In genomic region chr12:643478-644292, GRCh38 we compare ENCODE assay signal across 8 cellular contexts. TPM values are rescaled to one million over a fixed set of nuclear protein-coding genes. Genes with fewer than 3 reads are reported as not detected.
DNase-seq lines count a peak whose midpoint lies in the region; ATAC-seq and TF ChIP-seq lines count a peak whose summit lies in the region.

No MANE protein-coding gene starts in this region.

- POLR2A ChIA-PET in CD8-positive, alpha-beta memory T cell (lab: Charles Lee), result interaction anchor here (0.6 to 2.6 kb wide), 4 partner anchors 27 to 108 kb away, joined by 4 to 39 read pairs (median 6); partner anchors contain the start of gene WNK1
- POLR2A ChIA-PET in HCT116 (lab: Charles Lee), result interaction anchor here (1.4 kb wide), 1 partner anchor 107 kb away, joined by 3 read pairs; no protein-coding TSS in a partner anchor
- POLR2A ChIA-PET in activated CD8-positive, alpha-beta T cell treated with anti-CD3 and anti-CD28 coated beads for 36 hours (lab: Charles Lee), result interaction anchor here (1.1 to 3.4 kb wide), 4 partner anchors 13 to 108 kb away, joined by 4 to 24 read pairs (median 6); no protein-coding TSS in a partner anchor

- peak in 2 of 5 donors; percentile 22 to 53 for DNase-seq in CD8-positive, alpha-beta memory T cell
- DNase-seq in HCT116 (ENCODE audit: low read depth, low spot score) (no peak), heart left ventricle (peak in 4 of 5 donors; percentile 41 to 56 (median 56)), putamen (ENCODE audit: low spot score) (no peak)
- DNase-seq in activated CD8-positive, alpha-beta T cell treated with anti-CD3 and anti-CD28 coated beads for 36 hours, result peak; percentile 40

- no peaks in the 10 kb centered on the region for H3K27me3 ChIP-seq in CD8-positive, alpha-beta memory T cell (ENCODE audit: insufficient read depth, low read length, poor library complexity, severe bottlenecking)
- H3K27me3 ChIP-seq in HCT116 (ENCODE audit: insufficient read depth, low read length) (no peaks in the 10 kb centered on the region), heart left ventricle (no peaks in the 10 kb centered on the region), skeletal muscle tissue (ENCODE audit: control insufficient read depth in 3 of 3, insufficient read depth in 3 of 3, low read length in 3 of 3) (no peaks in the 10 kb centered on the region)

- intact Hi-C loops in HCT116 (cut with micrococcal nuclease), result loop anchor here (5.0 kb wide), 1 partner anchor 109 kb away; the partner anchor contains the start of gene WNK1
- intact Hi-C loops in activated CD8-positive, alpha-beta T cell treated with anti-CD3 and anti-CD28 coated beads for 36 hours (cut with micrococcal nuclease), result no loop called here
- intact Hi-C loops in heart left ventricle (cut with DNase I), result loop anchor here (2.0 to 10.0 kb wide), 16 partner anchors 13 to 171 kb away; partner anchors contain the start of gene WNK1 (in 3 of the 10)

- CTCF ChIA-PET in CD8-positive, alpha-beta memory T cell (lab: Charles Lee), result interaction anchor here (0.6 to 4.6 kb wide), 3 partner anchors 109 to 170 kb away, joined by 3 to 41 read pairs (median 5); partner anchors contain the start of gene WNK1
- CTCF ChIA-PET in HCT116 (lab: Charles Lee), result no interaction called here
- CTCF ChIA-PET in activated CD8-positive, alpha-beta T cell treated with anti-CD3 and anti-CD28 coated beads for 36 hours (lab: Charles Lee), result interaction anchor here (0.8 to 3.4 kb wide), 9 partner anchors 17 to 168 kb away, joined by 3 to 18 read pairs (median 3); partner anchors contain the start of gene NINJ2

- peak overlapping the region; percentile 92 for H3K4me3 ChIP-seq in CD8-positive, alpha-beta memory T cell (ENCODE audit: low read length)
- H3K4me3 ChIP-seq in HCT116 (replicated peaks in 1 of 2; ENCODE audit: low read depth in 1 of 2, low read length in 2 of 2), result peak overlapping the region in 1 of 2 experiments; percentile 55; a peak in 3 of 4 replicates
- H3K4me3 ChIP-seq in heart left ventricle, result peak overlapping the region; percentile 43 to 86 (median 74)
- peak overlapping the region; percentile 76 to 84 (median 80) for H3K4me3 ChIP-seq in skeletal muscle tissue (ENCODE audit: low read length in 3 of 3)

- TF ChIP-seq POLR2A in HCT116 (IDR thresholded peaks at IDR 0.05; ENCODE audit: borderline replicate concordance, extremely low read depth, insufficient read depth, insufficient read length) (no peak), heart left ventricle (IDR thresholded peaks at IDR 0.05) (no peak)

- H3K9ac ChIP-seq in HCT116 (ENCODE audit: low read length) (peak overlapping the region; percentile 68), skeletal muscle tissue (ENCODE audit: low read depth in 1 of 3, low read length in 3 of 3) (peak overlapping the region; percentile 81 to 95 (median 92))

- H3K27ac ChIP-seq in CD8-positive, alpha-beta memory T cell (ENCODE audit: low read depth, low read length), result peak overlapping the region; percentile 83
- peak overlapping the region; percentile 61 for H3K27ac ChIP-seq in HCT116 (ENCODE audit: low read depth, low read length)
- H3K27ac ChIP-seq in heart left ventricle, result peak overlapping the region; percentile 93 to 100 (median 99)
- peak overlapping the region; percentile 96 for H3K27ac ChIP-seq in skeletal muscle tissue (ENCODE audit: low read depth, low read length)

- H3K4me1 Mint-ChIP-seq in CD8-positive, alpha-beta memory T cell, result peaks cover 42 to 59% (median 50%) of the 10 kb centered on the region in 3 donors
- peaks cover 56% of the 10 kb centered on the region for H3K4me1 Mint-ChIP-seq in activated CD8-positive, alpha-beta T cell treated with anti-CD3 and anti-CD28 coated beads for 36 hours (ENCODE audit: low read depth)

- H3K4me2 ChIP-seq in HCT116 (ENCODE audit: low read length), result peak overlapping the region; percentile 76

- RAD21 ChIA-PET in HCT116 (lab: Charles Lee; ENCODE audit: low non-redundant PET in 1 of 2, low total read pairs in 2 of 2, uncharacterized antibody in 2 of 2, unreplicated experiment in 2 of 2), result no interaction called here

- peaks cover 0 to 2% of the 10 kb centered on the region in 2 donors for H3K27me3 Mint-ChIP-seq in CD8-positive, alpha-beta memory T cell
- no peaks in the 10 kb centered on the region for H3K27me3 Mint-ChIP-seq in activated CD8-positive, alpha-beta T cell treated with anti-CD3 and anti-CD28 coated beads for 36 hours

- no peaks in the 10 kb centered on the region for H3K9me3 Mint-ChIP-seq in CD8-positive, alpha-beta memory T cell
- no peaks in the 10 kb centered on the region for H3K9me3 Mint-ChIP-seq in activated CD8-positive, alpha-beta T cell treated with anti-CD3 and anti-CD28 coated beads for 36 hours

- TF ChIP-seq RAD21 in HCT116 (IDR thresholded peaks at IDR 0.05; ENCODE audit: low read depth), result no peak; the same call in 1 of the 2 replicates

- H3K4me1 ChIP-seq in CD8-positive, alpha-beta memory T cell (ENCODE audit: insufficient read depth, low read length), result peaks cover 42% of the 10 kb centered on the region
- H3K4me1 ChIP-seq in HCT116 (ENCODE audit: control insufficient read depth in 1 of 2, insufficient read depth in 2 of 2, low read length in 2 of 2), result peaks cover 10 to 47% of the 10 kb centered on the region in 2 experiments
- H3K4me1 ChIP-seq in heart left ventricle, result peaks cover 7 to 83% (median 54%) of the 10 kb centered on the region in 12 donors
- H3K4me1 ChIP-seq in skeletal muscle tissue (ENCODE audit: control insufficient read depth in 3 of 3, insufficient read depth in 3 of 3, low read length in 3 of 3), result peaks cover 56 to 62% (median 56%) of the 10 kb centered on the region in 3 donors

- H4K20me1 ChIP-seq in HCT116 (ENCODE audit: insufficient read depth), result no peaks in the 10 kb centered on the region

- H2AFZ ChIP-seq in HCT116 (ENCODE audit: low read depth, low read length, poor library complexity, severe bottlenecking), result no peak overlapping the region

- H3K36me3 ChIP-seq in CD8-positive, alpha-beta memory T cell (ENCODE audit: insufficient read depth, low read length), result no peaks in the 10 kb centered on the region
- no peaks in the 10 kb centered on the region for H3K36me3 ChIP-seq in HCT116 (ENCODE audit: control insufficient read depth in 1 of 2, insufficient read depth in 2 of 2, low read length in 2 of 2)
- peaks cover 0 to 6% (median 0%) of the 10 kb centered on the region in 9 donors for H3K36me3 ChIP-seq in heart left ventricle
- no peaks in the 10 kb centered on the region for H3K36me3 ChIP-seq in skeletal muscle tissue (ENCODE audit: control insufficient read depth in 3 of 3, insufficient read depth in 3 of 3, low read length in 3 of 3)

- TF ChIP-seq CTCF in HCT116 (IDR thresholded peaks at IDR 0.05 in 2 of 3, conservative IDR thresholded peaks at IDR 0.05 in 1 of 3; ENCODE audit: borderline replicate concordance in 1 of 3, insufficient read depth in 1 of 3, low read depth in 2 of 3, low read length in 2 of 3) (no peak), heart left ventricle (IDR thresholded peaks at IDR 0.05) (no peak)
- TF ChIP-seq CTCF in activated CD8-positive, alpha-beta T cell treated with anti-CD3 and anti-CD28 coated beads for 36 hours (IDR thresholded peaks at IDR 0.05), result peak; percentile 32

- no peaks in the 10 kb centered on the region for H3K79me2 ChIP-seq in HCT116 (ENCODE audit: insufficient read depth, low read length)

- H3K27ac Mint-ChIP-seq in CD8-positive, alpha-beta memory T cell, result peak overlapping the region; percentile 93 to 98 (median 97)
- peak overlapping the region; percentile 91 for H3K27ac Mint-ChIP-seq in activated CD8-positive, alpha-beta T cell treated with anti-CD3 and anti-CD28 coated beads for 36 hours

- H3K36me3 Mint-ChIP-seq in CD8-positive, alpha-beta memory T cell, result peaks cover 0 to 7% (median 2%) of the 10 kb centered on the region in 3 donors
- H3K36me3 Mint-ChIP-seq in activated CD8-positive, alpha-beta T cell treated with anti-CD3 and anti-CD28 coated beads for 36 hours (ENCODE audit: low read depth), result peaks cover 4% of the 10 kb centered on the region

- peak overlapping the region; percentile 87 to 94 (median 92) for H3K4me3 Mint-ChIP-seq in CD8-positive, alpha-beta memory T cell
- peak overlapping the region; percentile 84 for H3K4me3 Mint-ChIP-seq in activated CD8-positive, alpha-beta T cell treated with anti-CD3 and anti-CD28 coated beads for 36 hours

- H3K9me3 ChIP-seq in CD8-positive, alpha-beta memory T cell (ENCODE audit: low read length), result no peaks in the 10 kb centered on the region
- H3K9me3 ChIP-seq in HCT116 (ENCODE audit: control insufficient read depth in 1 of 2, insufficient read depth in 1 of 2, low read depth in 1 of 2, low read length in 2 of 2) (no peaks in the 10 kb centered on the region), heart left ventricle (no peaks in the 10 kb centered on the region), skeletal muscle tissue (ENCODE audit: control insufficient read depth in 3 of 3, low read length in 3 of 3) (no peaks in the 10 kb centered on the region)

- H3K9me2 ChIP-seq in HCT116 (ENCODE audit: insufficient read depth), result no peaks in the 10 kb centered on the region

- BruUV-seq in HCT116 (replicated peaks; lab: Mats Ljungman, UMichigan), result no TSS peak

- WGBS in heart left ventricle, 4 donors, result 39 to 67% (median 44%) methylated on average over 32 of the region's 32 CpGs

- no peak for ATAC-seq in HCT116
- no peak for ATAC-seq in activated CD8-positive, alpha-beta T cell treated with anti-CD3 and anti-CD28 coated beads for 36 hours
- peak in 1 of 4 donors; percentile 0 for ATAC-seq in heart left ventricle
- ATAC-seq in GM21825 (IDR thresholded peaks at IDR 0.05; ENCODE audit: unreplicated experiment), result no peak
- no peak for ATAC-seq in HG03460 (IDR thresholded peaks at IDR 0.05; ENCODE audit: unreplicated experiment)

TF ChIP-seq in HCT116, 20 proteins besides CTCF, POLR2A, EP300 and RAD21 (continues in another document):
- no peak for TF ChIP-seq CEBPB (IDR thresholded peaks at IDR 0.05; ENCODE audit: low read depth)

RNA-seq across cellular contexts. Expression of gene NINJ2, which starts 19.6 kb away (rescaled TPM):
- total RNA-seq in CD8-positive, alpha-beta memory T cell, result 1 to 10 TPM; 3.3 to 4.2 TPM
- 47.1 TPM for polyA plus RNA-seq in CD8-positive, alpha-beta memory T cell
- total RNA-seq in HCT116 (2021; ENCODE audit: unreplicated experiment) (not detected), heart left ventricle (1 to 10 TPM; 2.8 to 9.1 (median 5.2) TPM), skeletal muscle tissue (2.6 TPM)
- polyA plus RNA-seq in HCT116 (2012), result 0.16 TPM in 1 of 2 replicates, not detected in the other
- 1 to 10 TPM; 2.2 to 2.5 TPM for total RNA-seq in activated CD8-positive, alpha-beta T cell treated with anti-CD3 and anti-CD28 coated beads for 36 hours
- 10 to 100 TPM in 1 of 2 donors, 1 to 10 TPM in 1; 4.2 to 15.0 TPM for polyA plus RNA-seq in heart left ventricle

Comparison
In these comparisons a context has a peak if more than half of its experiments do, and no peak if none do; other contexts are left out.
1. DNase-seq: peak in activated CD8-positive, alpha-beta T cell treated with anti-CD3 and anti-CD28 coated beads for 36 hours (single experiment) and heart left ventricle (4 of 5); none in HCT116 (single experiment) and putamen (single experiment).
2. Peak in every context shown above with its lines, with median percentiles within 50 percentile points of each other: H3K27ac ChIP-seq.